In genomic region chr17:77512062-77512946, GRCh38 we compare ENCODE assay signal across 1 cellular context.
A peak's percentile ranks its signal among the peaks of the same experiment; 100 is the strongest.
TF ChIP-seq lines count a peak whose summit lies in the region.

No MANE protein-coding gene starts in this region.

TF ChIP-seq in HepG2, 621 proteins besides CTCF, POLR2A, EP300 and RAD21 (continued from another document and continues in another):
- TF ChIP-seq GZF1 (CRISPR knock-in tag; IDR thresholded peaks at IDR 0.05) (peak; percentile 58; the same call in 1 of the 2 replicates), KAT7 (CRISPR knock-in tag; IDR thresholded peaks at IDR 0.05; ENCODE audit: borderline replicate concordance) (no peak), SOX13 (IDR thresholded peaks at IDR 0.05) (peak; percentile 79; the same call in 1 of the 2 replicates), SOX13 (CRISPR knock-in tag; conservative IDR thresholded peaks at IDR 0.05 in 1 of 2, IDR thresholded peaks at IDR 0.05 in 1 of 2) (peak in 1 of 2 experiments; percentile 96; a peak in 2 of 4 replicates), ZNF589 (CRISPR knock-in tag; conservative IDR thresholded peaks at IDR 0.05) (no peak), ZFY (CRISPR knock-in tag; IDR thresholded peaks at IDR 0.05) (no peak), FOXP4 (CRISPR knock-in tag; IDR thresholded peaks at IDR 0.05) (peak; percentile 100), NFYC (CRISPR knock-in tag; IDR thresholded peaks at IDR 0.05) (peak; percentile 24; the same call in 1 of the 2 replicates), ZNF10 (CRISPR knock-in tag; IDR thresholded peaks at IDR 0.05; ENCODE audit: borderline replicate concordance, low read depth) (no peak), ZNF547 (CRISPR knock-in tag; IDR thresholded peaks at IDR 0.05) (0 out of 2 replicates have a peak, but pooled peaks have one; percentile 38), ZNF652 (CRISPR knock-in tag; IDR thresholded peaks at IDR 0.05; ENCODE audit: borderline replicate concordance, low read depth) (peak; percentile 73; the same call in 1 of the 2 replicates), FOXP1 (IDR thresholded peaks at IDR 0.05) (peak; percentile 97), FOXP1 (CRISPR knock-in tag; IDR thresholded peaks at IDR 0.05) (peak; percentile 100), CREB1 (IDR thresholded peaks at IDR 0.05) (no peak), CREB1 (CRISPR knock-in tag; IDR thresholded peaks at IDR 0.05) (peak; percentile 88), CBFB (CRISPR knock-in tag; IDR thresholded peaks at IDR 0.05) (peak; percentile 82), PHF21A (CRISPR knock-in tag; IDR thresholded peaks at IDR 0.05) (peak; percentile 99), GATAD1 (CRISPR knock-in tag; IDR thresholded peaks at IDR 0.05) (peak; percentile 77), ZNF773 (CRISPR knock-in tag; IDR thresholded peaks at IDR 0.05; ENCODE audit: borderline replicate concordance) (no peak), PHF5A (CRISPR knock-in tag; IDR thresholded peaks at IDR 0.05; ENCODE audit: low read depth, unreplicated experiment) (peak; percentile 97), HMG20A (CRISPR knock-in tag; IDR thresholded peaks at IDR 0.05; ENCODE audit: borderline replicate concordance) (peak; percentile 99), CREM (IDR thresholded peaks at IDR 0.05) (peak; percentile 89), CREM (CRISPR knock-in tag; IDR thresholded peaks at IDR 0.05) (no peak), ELF1 (CRISPR knock-in tag; IDR thresholded peaks at IDR 0.05) (peak; percentile 61), NFKBIZ (CRISPR knock-in tag; IDR thresholded peaks at IDR 0.05) (peak; percentile 96), PATZ1 (CRISPR knock-in tag; IDR thresholded peaks at IDR 0.05) (peak; percentile 94), RFXAP (CRISPR knock-in tag; IDR thresholded peaks at IDR 0.05; ENCODE audit: borderline replicate concordance) (no peak; the same call in 1 of the 2 replicates), CCDC6 (CRISPR knock-in tag; IDR thresholded peaks at IDR 0.05) (peak; percentile 84), ZNF816 (CRISPR knock-in tag; IDR thresholded peaks at IDR 0.05; ENCODE audit: borderline replicate concordance) (peak; percentile 7; the same call in 1 of the 2 replicates), ZNF598 (CRISPR knock-in tag; IDR thresholded peaks at IDR 0.05; ENCODE audit: borderline replicate concordance) (0 out of 2 replicates have a peak, but pooled peaks have one; percentile 34), ZNF576 (CRISPR knock-in tag; IDR thresholded peaks at IDR 0.05) (no peak), EED (CRISPR knock-in tag; IDR thresholded peaks at IDR 0.05) (no peak), NR2C2 (CRISPR knock-in tag; IDR thresholded peaks at IDR 0.05; ENCODE audit: borderline replicate concordance) (peak; percentile 92), WIZ (CRISPR knock-in tag; IDR thresholded peaks at IDR 0.05) (no peak), POGZ (CRISPR knock-in tag; IDR thresholded peaks at IDR 0.05) (peak; percentile 85), ZNF552 (CRISPR knock-in tag; IDR thresholded peaks at IDR 0.05; ENCODE audit: borderline replicate concordance) (0 out of 2 replicates have a peak, but pooled peaks have one; percentile 22), RFX5 (IDR thresholded peaks at IDR 0.05; ENCODE audit: low read depth, low read length) (no peak), SNAPC4 (CRISPR knock-in tag; IDR thresholded peaks at IDR 0.05) (peak; percentile 91), CENPT (CRISPR knock-in tag; IDR thresholded peaks at IDR 0.05; ENCODE audit: low read depth) (no peak), CHD4 (IDR thresholded peaks at IDR 0.05; ENCODE audit: borderline replicate concordance, low read length) (0 out of 2 replicates have a peak, but pooled peaks have one; percentile 41), THRA (CRISPR knock-in tag; IDR thresholded peaks at IDR 0.05; ENCODE audit: borderline replicate concordance) (peak; percentile 93), ZNF761 (CRISPR knock-in tag; conservative IDR thresholded peaks at IDR 0.05) (peak; percentile 49; the same call in 1 of the 2 replicates), TRAFD1 (CRISPR knock-in tag; IDR thresholded peaks at IDR 0.05; ENCODE audit: borderline replicate concordance) (no peak), AKNA (CRISPR knock-in tag; IDR thresholded peaks at IDR 0.05; ENCODE audit: borderline replicate concordance) (no peak)
